In the genomic region with DNA sequence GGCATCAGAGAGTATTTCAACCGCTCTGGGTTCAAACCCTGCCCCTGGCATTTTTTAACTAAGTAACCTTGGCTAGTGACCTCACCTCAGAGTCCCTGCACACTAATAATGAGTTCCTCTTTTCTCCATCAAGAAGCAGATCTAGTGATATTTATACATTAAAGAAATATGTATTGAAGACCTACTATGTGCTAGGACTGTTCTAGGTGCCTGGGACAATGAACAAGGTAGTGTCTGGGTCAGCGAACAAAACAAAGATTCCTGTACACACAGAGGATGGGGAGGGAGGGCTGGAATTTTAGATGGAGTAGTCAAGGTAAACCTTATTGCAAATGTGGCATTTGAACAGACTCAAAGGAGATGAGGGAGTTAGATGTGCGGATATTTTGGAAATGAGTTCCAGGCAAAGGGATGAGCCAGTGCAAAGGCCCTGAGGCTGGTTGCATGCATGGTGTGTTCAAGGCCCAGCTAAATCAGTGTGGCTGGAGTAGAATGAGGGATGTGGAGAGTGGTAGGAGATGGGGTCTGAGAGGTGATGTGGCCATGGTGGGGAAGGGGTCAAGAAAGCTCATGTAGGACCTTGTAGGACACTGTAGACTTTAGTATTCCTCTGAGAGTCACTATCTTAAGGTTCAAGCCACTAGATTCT, we compare ENCODE assay signal across 15 cellular contexts. TPM values are rescaled to one million over a fixed set of nuclear protein-coding genes. Genes with fewer than 3 reads are reported as not detected.
A peak's percentile ranks its signal among the peaks of the same experiment; 100 is the strongest.
DNase-seq lines count a peak whose midpoint lies in the region; ATAC-seq, FAIRE-seq and TF ChIP-seq lines count a peak whose summit lies in the region.
"Had no signal": no experiment of that assay in that cellular context is flagged by ENCODE, and none has a peak within 500 bp of the region (broad histone marks: within the 10 kb centered on the region; RNA-seq: fewer than 3 reads in every experiment).

No MANE protein-coding gene starts in this region.

- no peak overlapping the region for H3K4me3 Mint-ChIP-seq in nephron
- H3K4me3 Mint-ChIP-seq in CD8-positive, alpha-beta T cell: no peak overlapping the region
- H3K4me3 Mint-ChIP-seq: CD4-positive, alpha-beta T cell had no signal

- no peaks in the 10 kb centered on the region for H3K79me2 ChIP-seq in HepG2 (ENCODE audit: insufficient read depth, low read length)
- H3K79me2 ChIP-seq in GM12878 (ENCODE audit: control insufficient read depth, insufficient read depth, low read length): no peaks in the 10 kb centered on the region

- SMC1A ChIA-PET in GM12878 (lab: Charles Lee; ENCODE audit: uncharacterized antibody, unreplicated experiment): interaction anchor here (1.2 to 3.7 kb wide), 2 partner anchors 25 to 29 kb away, joined by 5 to 11 read pairs; no protein-coding TSS in a partner anchor

- H3K27ac Mint-ChIP-seq in nephron: peak overlapping the region in 2 of 3 experiments; percentile 26 to 91
- no peak overlapping the region for H3K27ac Mint-ChIP-seq in CD8-positive, alpha-beta T cell
- H3K27ac Mint-ChIP-seq: CD4-positive, alpha-beta T cell had no signal

- peaks cover 7% of the 10 kb centered on the region for H3K27me3 Mint-ChIP-seq in nephron (ENCODE audit: low read depth)
- peaks cover 36% of the 10 kb centered on the region for H3K27me3 Mint-ChIP-seq in CD8-positive, alpha-beta T cell (ENCODE audit: low read depth)

- TF ChIP-seq POLR2A in HepG2 (IDR thresholded peaks at IDR 0.05; ENCODE audit: insufficient read depth in 1 of 2, low read depth in 2 of 2, low read length in 2 of 2) (no peak), right lobe of liver (IDR thresholded peaks at IDR 0.05) (no peak), GM12878 (IDR thresholded peaks at IDR 0.05; ENCODE audit: low read depth, low read length) (no peak)

- peaks cover 26% of the 10 kb centered on the region for H3K4me1 ChIP-seq in HepG2 (ENCODE audit: insufficient read depth, low read length)
- H3K4me1 ChIP-seq in right lobe of liver: no peaks in the 10 kb centered on the region
- peaks cover 6% of the 10 kb centered on the region for H3K4me1 ChIP-seq in GM12878 (ENCODE audit: control insufficient read depth, insufficient read depth, low read length)
- no peaks in the 10 kb centered on the region for H3K4me1 ChIP-seq in CD8-positive, alpha-beta T cell (ENCODE audit: insufficient read depth, low read length)

- BruUV-seq in HepG2 (replicated peaks; lab: Mats Ljungman, UMichigan) (no TSS peak), GM12878 (replicated peaks; lab: Mats Ljungman, UMichigan) (no TSS peak)

- TF ChIP-seq RAD21 in HepG2 (CRISPR knock-in tag; IDR thresholded peaks at IDR 0.05): no peak
- TF ChIP-seq RAD21 in GM12878 (IDR thresholded peaks at IDR 0.05; ENCODE audit: insufficient read depth, low read depth, low read length): no peak

- H3K9me3 ChIP-seq in HepG2 (ENCODE audit: low read length): no peaks in the 10 kb centered on the region
- H3K9me3 ChIP-seq in right lobe of liver: no peaks in the 10 kb centered on the region
- no peaks in the 10 kb centered on the region for H3K9me3 ChIP-seq in GM12878 (replicated peaks; ENCODE audit: control insufficient read depth, insufficient read depth, low read length)
- no peaks in the 10 kb centered on the region for H3K9me3 ChIP-seq in CD8-positive, alpha-beta T cell (ENCODE audit: low read length)
- H3K9me3 ChIP-seq: BLaER1 treated with 17β-estradiol and CSF1 and Interleukin-3, amounts not matched to agents 10 nM and 100 nM had no signal

- RAD21 ChIA-PET in GM12878 (lab: Charles Lee; ENCODE audit: unreplicated experiment): no interaction called here

- H3K4me1 Mint-ChIP-seq in nephron: peaks cover 65% of the 10 kb centered on the region
- no peaks in the 10 kb centered on the region for H3K4me1 Mint-ChIP-seq in CD8-positive, alpha-beta T cell (ENCODE audit: low read depth)

- in situ Hi-C loops in HepG2 (cut with HindIII; ENCODE audit: extremely low pct_ligation_motif_present, low pct_unique_long_range_greater_than_20kb): no loop called here
- in situ Hi-C loops in GM12878 (cut with MboI): no loop called here

- H3K9me3 Mint-ChIP-seq in nephron: no peaks in the 10 kb centered on the region
- no peaks in the 10 kb centered on the region for H3K9me3 Mint-ChIP-seq in CD8-positive, alpha-beta T cell
- H3K9me3 Mint-ChIP-seq: CD4-positive, alpha-beta T cell had no signal

- ATAC-seq in HepG2: no peak
- no peak for ATAC-seq in right lobe of liver
- ATAC-seq in GM12878: no peak
- no peak for ATAC-seq in CD8-positive, alpha-beta T cell

- no peaks in the 10 kb centered on the region for H3K36me3 Mint-ChIP-seq in nephron (ENCODE audit: low read depth)
- no peaks in the 10 kb centered on the region for H3K36me3 Mint-ChIP-seq in CD8-positive, alpha-beta T cell

- no peak overlapping the region for H3K4me3 ChIP-seq in HepG2 (replicated peaks in 1 of 3; ENCODE audit: insufficient read depth in 1 of 3, low read depth in 2 of 3, low read length in 3 of 3)
- no peak overlapping the region for H3K4me3 ChIP-seq in right lobe of liver
- H3K4me3 ChIP-seq in GM12878: no peak overlapping the region
- no peak overlapping the region for H3K4me3 ChIP-seq in CD8-positive, alpha-beta T cell (ENCODE audit: low read depth, low read length)
- H3K4me3 ChIP-seq: BLaER1 treated with 17β-estradiol and CSF1 and Interleukin-3, amounts not matched to agents 10 nM and 100 nM had no signal

- H3K27ac ChIP-seq in HepG2 (ENCODE audit: extremely low read length, insufficient read depth, low read length): no peak overlapping the region
- no peak overlapping the region for H3K27ac ChIP-seq in right lobe of liver
- H3K27ac ChIP-seq in GM12878 (ENCODE audit: control insufficient read depth, insufficient read depth): no peak overlapping the region
- H3K27ac ChIP-seq in CD8-positive, alpha-beta T cell (ENCODE audit: low read depth, low read length): no peak overlapping the region
- H3K27ac ChIP-seq: BLaER1 treated with 17β-estradiol and CSF1 and Interleukin-3, amounts not matched to agents 10 nM and 100 nM had no signal

- H3K27me3 ChIP-seq in HepG2 (ENCODE audit: control insufficient read depth in 1 of 2, insufficient read depth in 2 of 2, low read length in 2 of 2) (no peaks in the 10 kb centered on the region; a peak in 4 of 5 replicates), right lobe of liver (no peaks in the 10 kb centered on the region), GM12878 (replicated peaks in 1 of 2; ENCODE audit: control insufficient read depth in 2 of 2, insufficient read depth in 2 of 2, low read length in 1 of 2) (no peaks in the 10 kb centered on the region)
- no peaks in the 10 kb centered on the region for H3K27me3 ChIP-seq in CD8-positive, alpha-beta T cell (ENCODE audit: insufficient read depth, low read length)
- H3K27me3 ChIP-seq: BLaER1 treated with 17β-estradiol and CSF1 and Interleukin-3, amounts not matched to agents 10 nM and 100 nM had no signal

- WGBS in HepG2 (ENCODE audit: low lambda C conversion rate): 64% methylated on average over 3 of the region's 3 CpGs
- 84% methylated on average over 3 of the region's 3 CpGs for WGBS in right lobe of liver (ENCODE audit: insufficient coverage, low coverage, low lambda C conversion rate, missing lambda C conversion rate)
- WGBS in GM12878 (ENCODE audit: insufficient coverage, insufficient replicate concordance, low lambda C conversion rate, missing lambda C conversion rate): 47% methylated on average over 3 of the region's 3 CpGs

- intact Hi-C loops in HepG2 (cut with micrococcal nuclease; ENCODE audit: unreplicated experiment): no loop called here
- intact Hi-C loops in right lobe of liver (cut with DNase I): no loop called here
- intact Hi-C loops in GM12878 (cut with micrococcal nuclease; ENCODE audit: unreplicated experiment): loop anchor here (5.0 kb wide), 1 partner anchor 61 kb away; no protein-coding TSS in a partner anchor
- intact Hi-C loops in CD8-positive, alpha-beta T cell (cut with DNase I, micrococcal nuclease): no loop called here

- DNase-seq in HepG2 (ENCODE audit: low spot score) (no peak), right lobe of liver (no peak), GM12878 (ENCODE audit: low read depth, low spot score) (no peak), D341Med (ENCODE audit: low spot score) (no peak), LoVo (ENCODE audit: low spot score) (no peak)
- no peak for DNase-seq in CD8-positive, alpha-beta T cell
- DNase-seq: 8988T; ACHN; CD4-positive, alpha-beta T cell; COR-L47; DND-41; GDM1 had no signal

- H2AFZ ChIP-seq in HepG2 (ENCODE audit: low read length): no peak overlapping the region
- H2AFZ ChIP-seq in GM12878 (ENCODE audit: control insufficient read depth, low read depth, low read length): no peak overlapping the region

- FAIRE-seq in HepG2 (lab: Jason Lieb, UNC): no peak
- FAIRE-seq in GM12878 (lab: Jason Lieb, UNC): no peak
- FAIRE-seq: H54 had no signal

- TF ChIP-seq CTCF in HepG2 (CRISPR knock-in tag; IDR thresholded peaks at IDR 0.05) (no peak), right lobe of liver (IDR thresholded peaks at IDR 0.05) (no peak), GM12878 (IDR thresholded peaks at IDR 0.05 in 2 of 3, conservative IDR thresholded peaks at IDR 0.05 in 1 of 3; ENCODE audit: control insufficient read depth in 2 of 3, extremely low read depth in 1 of 3, insufficient read depth in 1 of 3, low read depth in 3 of 3, low read length in 3 of 3) (no peak), nephron (IDR thresholded peaks at IDR 0.05; ENCODE audit: unreplicated experiment in 3 of 3) (no peak)
- TF ChIP-seq CTCF in CD8-positive, alpha-beta T cell (IDR thresholded peaks at IDR 0.05): no peak

- H3K4me2 ChIP-seq in HepG2 (ENCODE audit: low read depth, low read length): no peak overlapping the region
- H3K4me2 ChIP-seq in GM12878 (ENCODE audit: control insufficient read depth, insufficient read depth): no peak overlapping the region
- H3K4me2 ChIP-seq: BLaER1 treated with 17β-estradiol and CSF1 and Interleukin-3, amounts not matched to agents 10 nM and 100 nM had no signal

- H4K20me1 ChIP-seq in HepG2 (ENCODE audit: insufficient read depth, low read length): no peaks in the 10 kb centered on the region
- H4K20me1 ChIP-seq in GM12878 (ENCODE audit: control insufficient read depth, insufficient read depth): no peaks in the 10 kb centered on the region
- H4K20me1 ChIP-seq: BLaER1 treated with 17β-estradiol and CSF1 and Interleukin-3, amounts not matched to agents 10 nM and 100 nM had no signal

- no peak for TF ChIP-seq EP300 in HepG2 (IDR thresholded peaks at IDR 0.05; ENCODE audit: low read depth in 2 of 2, low read length in 2 of 2)
- TF ChIP-seq EP300 in HepG2 (CRISPR knock-in tag; IDR thresholded peaks at IDR 0.05; ENCODE audit: borderline replicate concordance): no peak
- no peak for TF ChIP-seq EP300 in GM12878 (IDR thresholded peaks at IDR 0.05; ENCODE audit: borderline replicate concordance in 1 of 2, control insufficient read depth in 1 of 2, low read depth in 2 of 2, low read length in 2 of 2)

- H3K9ac ChIP-seq in HepG2 (ENCODE audit: insufficient read depth, low read depth, low read length): no peak overlapping the region
- H3K9ac ChIP-seq in GM12878 (ENCODE audit: control insufficient read depth, insufficient read depth, low read length): no peak overlapping the region
- H3K9ac ChIP-seq: BLaER1 treated with 17β-estradiol and CSF1 and Interleukin-3, amounts not matched to agents 10 nM and 100 nM had no signal

- POLR2A ChIA-PET in HepG2 (lab: Yijun Ruan, JAX): no interaction called here
- POLR2A ChIA-PET in GM12878 (lab: Charles Lee): interaction anchor here (1.6 kb wide), 1 partner anchor 29 kb away, joined by 6 read pairs; no protein-coding TSS in a partner anchor
- POLR2A ChIA-PET in CD8-positive, alpha-beta T cell (lab: Charles Lee): no interaction called here

- no peaks in the 10 kb centered on the region for H3K36me3 ChIP-seq in HepG2 (replicated peaks in 1 of 2; ENCODE audit: control insufficient read depth in 1 of 2, insufficient read depth in 2 of 2, low read length in 2 of 2)
- H3K36me3 ChIP-seq in right lobe of liver: no peaks in the 10 kb centered on the region
- no peaks in the 10 kb centered on the region for H3K36me3 ChIP-seq in GM12878 (ENCODE audit: control insufficient read depth in 2 of 2, insufficient read depth in 2 of 2, low read length in 1 of 2)
- no peaks in the 10 kb centered on the region for H3K36me3 ChIP-seq in CD8-positive, alpha-beta T cell (ENCODE audit: insufficient read depth, low read length)
- H3K36me3 ChIP-seq: BLaER1 treated with 17β-estradiol and CSF1 and Interleukin-3, amounts not matched to agents 10 nM and 100 nM had no signal

- CTCF ChIA-PET in HepG2 (lab: Yijun Ruan, JAX; ENCODE audit: low intra/inter-chr PET ratio, low total read pairs) (no interaction called here), GM12878 (lab: Yijun Ruan, JAX) (interaction anchor here (1.2 to 1.3 kb wide), 2 partner anchors 11 to 33 kb away, joined by 3 to 5 read pairs; no protein-coding TSS in a partner anchor)
- CTCF ChIA-PET in CD8-positive, alpha-beta T cell (lab: Charles Lee): no interaction called here

RNA-seq across cellular contexts. Expression of gene FZD7, which starts 57.6 kb away (rescaled TPM):
- 0.13 TPM in 1 of 2 replicates, not detected in the other for total RNA-seq in HepG2 (2016; rRNA removed; fragmentation: Illumina TruSeq; extraction: Trizol)
- total RNA-seq in HepG2 (2016; cell fraction: cytosol; rRNA removed; fragmentation: Illumina TruSeq; extraction: Trizol; ENCODE audit: low read depth): not detected in 2 replicates
- 0.06 and 0.24 TPM in 2 replicates for total RNA-seq in HepG2 (2016; cell fraction: insoluble cytoplasmic fraction; rRNA removed; fragmentation: Illumina TruSeq; extraction: Trizol)
- total RNA-seq in HepG2 (2016; cell fraction: membrane; rRNA removed; fragmentation: Illumina TruSeq; extraction: Trizol): 0.03 TPM in 1 of 2 replicates, not detected in the other
- total RNA-seq in HepG2 (2016; cell fraction: nucleus; rRNA removed; fragmentation: Illumina TruSeq; extraction: Trizol): 0.19 and 0.31 TPM in 2 replicates
- 0.38 and 0.48 TPM in 2 replicates for polyA plus RNA-seq in HepG2 (2011; rRNA removed)
- 0.50 and 0.70 TPM in 2 replicates for polyA plus RNA-seq in HepG2 (2011; cell fraction: cytosol; rRNA removed)
- 0.87 and 1.0 TPM in 2 replicates for polyA plus RNA-seq in HepG2 (2011; cell fraction: nucleus; rRNA removed)
- 0.68 and 1.2 TPM in 2 replicates for polyA plus RNA-seq in HepG2 (2012)
- polyA plus RNA-seq in HepG2 (2016; cell fraction: cytosol; fragmentation: Illumina TruSeq; extraction: Trizol; ENCODE audit: low read depth): not detected in 2 replicates
- 0.05 and 0.09 TPM in 2 replicates for polyA plus RNA-seq in HepG2 (2016; cell fraction: insoluble cytoplasmic fraction; fragmentation: Illumina TruSeq; extraction: Trizol; ENCODE audit: low read depth)
- polyA plus RNA-seq in HepG2 (2016; cell fraction: membrane; fragmentation: Illumina TruSeq; extraction: Trizol; ENCODE audit: low read depth): 0.03 TPM in 1 of 2 replicates, not detected in the other
- polyA plus RNA-seq in HepG2 (2016; cell fraction: nucleus; fragmentation: Illumina TruSeq; extraction: Trizol; ENCODE audit: insufficient read depth, low read depth): 0.27 and 0.42 TPM in 2 replicates
- 3.7 and 9.1 TPM in 2 replicates for polyA minus RNA-seq in HepG2 (2011; rRNA and poly(A)+ RNA removed; ENCODE audit: low replicate concordance)
- polyA minus RNA-seq in HepG2 (2011; cell fraction: cytosol; rRNA and poly(A)+ RNA removed): 1.2 and 1.5 TPM in 2 replicates
- polyA minus RNA-seq in HepG2 (2011; cell fraction: nucleus; rRNA and poly(A)+ RNA removed): 0.75 and 0.77 TPM in 2 replicates
- 1 to 10 TPM in 2 of 6 experiments, under 1 TPM in 4; 0.48 to 1.4 (median 0.65) TPM for total RNA-seq in right lobe of liver
- 3.2 and 4.0 TPM in 2 replicates for total RNA-seq in GM12878 (2013; cell fraction: nucleolus; rRNA removed)
- 1.5 TPM in 2 replicates for total RNA-seq in GM12878 (2014; rRNA removed)
- total RNA-seq in GM12878 (2014; rRNA removed; fragmentation: Illumina TruSeq; extraction: Trizol): 0.64 and 0.76 TPM in 2 replicates
- 2.4 and 2.6 TPM in 2 replicates for total RNA-seq in GM12878 (2021)
- 0.09 TPM for polyA plus RNA-seq in GM12878 (2011; ENCODE audit: low read depth)
- 0.42 and 0.50 TPM in 2 replicates for polyA plus RNA-seq in GM12878 (2011; rRNA removed)
- 0.60 and 0.69 TPM in 2 replicates for polyA plus RNA-seq in GM12878 (2011; cell fraction: cytosol; rRNA removed)
- 1.9 TPM in 2 replicates for polyA plus RNA-seq in GM12878 (2011; cell fraction: nucleus; rRNA removed)
- 0.23 and 0.29 TPM in 2 replicates for polyA plus RNA-seq in GM12878 (2012)
- polyA plus RNA-seq in GM12878 (2014; fragmentation: Illumina TruSeq; extraction: Trizol): 0.75 and 1.3 TPM in 2 replicates
- polyA plus RNA-seq in GM12878 (2014; fragmentation: Nextera tagmentation; extraction: Ambion mirVana): under 1 TPM; 0.24 to 0.47 TPM
- polyA plus RNA-seq in GM12878 (2014; rRNA removed): 1.1 and 1.3 TPM in 2 replicates
- under 1 TPM; 0.47 to 0.88 TPM for polyA plus RNA-seq in GM12878 (2016; fragmentation: Nextera tagmentation; extraction: Ambion mirVana)
- 0.95 and 2.5 TPM in 2 replicates for polyA minus RNA-seq in GM12878 (2011; rRNA and poly(A)+ RNA removed)
- polyA minus RNA-seq in GM12878 (2011; cell fraction: cytosol; rRNA and poly(A)+ RNA removed): 1.1 and 1.2 TPM in 2 replicates
- 2.4 and 4.6 TPM in 2 replicates for polyA minus RNA-seq in GM12878 (2011; cell fraction: nucleus; rRNA and poly(A)+ RNA removed)
- under 1 TPM; 0.73 to 0.97 TPM for total RNA-seq in CD8-positive, alpha-beta T cell
